Comparison of ENCODE assay signal across 33 cellular contexts in genomic region chr12:110883251-110883650, GRCh38. TPM values are rescaled to one million over a fixed set of nuclear protein-coding genes. Genes with fewer than 3 reads are reported as not detected.
"Had no signal": no experiment of that assay in that cellular context is flagged by ENCODE, and none has a peak within 500 bp of the region (broad histone marks: within the 10 kb centered on the region; RNA-seq: fewer than 3 reads in every experiment).

No MANE protein-coding gene starts in this region.

- H3K27ac ChIP-seq: adrenal gland, ascending aorta, body of pancreas, brain microvascular endothelial cell, breast epithelium, cardiac muscle cell had no signal

- H3K27me3 ChIP-seq: adrenal gland, ascending aorta, body of pancreas, brain microvascular endothelial cell, breast epithelium, cardiac muscle cell had no signal

- H3K4me1 ChIP-seq: adrenal gland, body of pancreas, breast epithelium had no signal

- H3K36me3 ChIP-seq: adrenal gland, ascending aorta, brain microvascular endothelial cell, breast epithelium, cardiac muscle cell had no signal

- H3K9me3 ChIP-seq: adrenal gland, ascending aorta, body of pancreas, breast epithelium had no signal

- DNase-seq: activated effector memory CD4-positive, alpha-beta T cell treated with anti-CD3 and anti-CD28 coated beads, Interleukin-2, amount 50 U/mL, for 16 hours; activated effector memory CD4-positive, alpha-beta T cell treated with Interleukin-2 at 50 U/mL for 16 hours; activated gamma-delta T cell; activated gamma-delta T cell treated with Interleukin-2 at 50 U/mL for 16 hours; activated naive CD4-positive, alpha-beta T cell; activated naive CD4-positive, alpha-beta T cell treated with anti-CD3 and anti-CD28 coated beads for 36 hours; activated naive CD4-positive, alpha-beta T cell treated with anti-CD3 and anti-CD28 coated beads, Interleukin-2, amount 10 ng/mL, durations not matched to agents 7 days and 5 days; activated naive CD4-positive, alpha-beta T cell treated with anti-CD3 and anti-CD28 coated beads, Interleukin-2, amount 50 U/mL, for 16 hours; activated naive CD4-positive, alpha-beta T cell treated with Interleukin-2 at 50 U/mL for 16 hours; activated naive CD8-positive, alpha-beta T cell treated with anti-CD3 and anti-CD28 coated beads for 36 hours; activated naive CD8-positive, alpha-beta T cell treated with anti-CD3 and anti-CD28 coated beads, Interleukin-2, amount 10 ng/mL, durations not matched to agents 7 days and 5 days; activated naive CD8-positive, alpha-beta T cell treated with anti-CD3 and anti-CD28 coated beads, Interleukin-2, amount 50 U/mL, for 24 hours; activated T-cell treated with anti-CD3 and anti-CD28 coated beads, Interleukin-2, amount 50 U/mL, for 1 hour; activated T-cell treated with anti-CD3 and anti-CD28 coated beads, Interleukin-2, amount 50 U/mL, for 24 hours; activated T-cell treated with anti-CD3 and anti-CD28 coated beads, Interleukin-2, amount 50 U/mL, for 4 hours; activated T-cell treated with anti-CD3 and anti-CD28 coated beads, Interleukin-2, amount 50 U/mL, for 48 hours; activated T-cell treated with anti-CD3 and anti-CD28 coated beads, Interleukin-2, amount 50 U/mL, for 72 hours; adrenal gland; amniotic stem cell; amygdala; anterior cingulate cortex; aorta; body of pancreas; brain microvascular endothelial cell; caudate nucleus; central memory CD4-positive, alpha-beta T cell; cerebellar nuclear complex had no signal

- ATAC-seq: activated naive CD4-positive, alpha-beta T cell treated with anti-CD3 and anti-CD28 coated beads, Interleukin-2, amount 50 U/mL, for 72 hours; activated naive CD8-positive, alpha-beta T cell treated with anti-CD3 and anti-CD28 coated beads, Interleukin-2, amount 50 U/mL, for 24 hours; activated T-cell treated with anti-CD3 and anti-CD28 coated beads, Interleukin-2, amount 50 U/mL, for 4 hours; activated T-cell treated with anti-CD3 and anti-CD28 coated beads, Interleukin-2, amount 50 U/mL, for 72 hours; activated T-helper 17 cell treated with anti-CD3 and anti-CD28 coated beads, Interleukin-2, amount 50 U/mL, for 72 hours; body of pancreas had no signal

- H3K4me3 ChIP-seq: adrenal gland, ascending aorta, body of pancreas, breast epithelium, cardiac muscle cell had no signal

RNA-seq across cellular contexts. Expression of gene CCDC63, which starts 36.5 kb away (rescaled TPM):
- polyA plus RNA-seq: adipose tissue, adrenal gland, aorta had no signal
